1 cellular context compared by ENCODE assay signal in the genomic region with DNA sequence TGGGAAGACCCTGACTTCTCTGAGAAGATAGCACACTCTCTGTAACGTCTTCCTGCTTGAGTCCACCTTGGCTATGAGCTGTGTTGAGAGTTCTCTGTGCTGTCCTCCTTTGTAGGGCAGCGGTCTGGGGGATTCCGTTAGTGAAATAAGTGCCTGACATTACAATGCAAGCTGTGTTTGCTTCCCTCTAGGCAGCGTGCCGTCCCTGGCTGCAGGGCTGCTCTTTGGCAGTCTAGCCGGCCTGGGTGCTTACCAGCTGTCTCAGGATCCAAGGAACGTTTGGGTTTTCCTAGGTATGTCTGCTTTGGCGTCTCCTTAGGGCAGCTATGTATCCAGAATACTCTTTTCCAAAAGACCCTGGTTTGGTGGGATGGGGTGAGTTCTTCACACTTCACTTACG.
TF ChIP-seq lines count a peak whose summit lies in the region.

No MANE protein-coding gene starts in this region.

TF ChIP-seq in IMR-90, 13 proteins besides CTCF, POLR2A, EP300 and RAD21:
- TF ChIP-seq MAZ (IDR thresholded peaks at IDR 0.05; ENCODE audit: borderline replicate concordance, low read depth, low read length) (no peak), BHLHE40 (IDR thresholded peaks at IDR 0.05; ENCODE audit: low read depth, low read length) (no peak)
TF ChIP-seq in IMR-90: peak in this region for 0.
